ENCODE assay signal across 1 cellular context in genomic region chr6:18155273-18155863, GRCh38.
A peak's percentile ranks its signal among the peaks of the same experiment; 100 is the strongest.
TF ChIP-seq lines count a peak whose summit lies in the region.

A gene with protein sequence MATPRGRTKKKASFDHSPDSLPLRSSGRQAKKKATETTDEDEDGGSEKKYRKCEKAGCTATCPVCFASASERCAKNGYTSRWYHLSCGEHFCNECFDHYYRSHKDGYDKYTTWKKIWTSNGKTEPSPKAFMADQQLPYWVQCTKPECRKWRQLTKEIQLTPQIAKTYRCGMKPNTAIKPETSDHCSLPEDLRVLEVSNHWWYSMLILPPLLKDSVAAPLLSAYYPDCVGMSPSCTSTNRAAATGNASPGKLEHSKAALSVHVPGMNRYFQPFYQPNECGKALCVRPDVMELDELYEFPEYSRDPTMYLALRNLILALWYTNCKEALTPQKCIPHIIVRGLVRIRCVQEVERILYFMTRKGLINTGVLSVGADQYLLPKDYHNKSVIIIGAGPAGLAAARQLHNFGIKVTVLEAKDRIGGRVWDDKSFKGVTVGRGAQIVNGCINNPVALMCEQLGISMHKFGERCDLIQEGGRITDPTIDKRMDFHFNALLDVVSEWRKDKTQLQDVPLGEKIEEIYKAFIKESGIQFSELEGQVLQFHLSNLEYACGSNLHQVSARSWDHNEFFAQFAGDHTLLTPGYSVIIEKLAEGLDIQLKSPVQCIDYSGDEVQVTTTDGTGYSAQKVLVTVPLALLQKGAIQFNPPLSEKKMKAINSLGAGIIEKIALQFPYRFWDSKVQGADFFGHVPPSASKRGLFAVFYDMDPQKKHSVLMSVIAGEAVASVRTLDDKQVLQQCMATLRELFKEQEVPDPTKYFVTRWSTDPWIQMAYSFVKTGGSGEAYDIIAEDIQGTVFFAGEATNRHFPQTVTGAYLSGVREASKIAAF (plus strand): TSS chr6:18155422. CDS start chr6:18159896, 4,474 bp downstream.

TF ChIP-seq in HepG2, 621 proteins besides CTCF, POLR2A, EP300 and RAD21 (continued from another document and continues in another):
- TF ChIP-seq ZNF512B (CRISPR knock-in tag; IDR thresholded peaks at IDR 0.05; ENCODE audit: borderline replicate concordance) (no peak), CREBL2 (CRISPR knock-in tag; IDR thresholded peaks at IDR 0.05; ENCODE audit: borderline replicate concordance) (no peak), TAF1 (CRISPR knock-in tag; IDR thresholded peaks at IDR 0.05) (peak; percentile 40; the same call in 1 of the 2 replicates), ZNF775 (CRISPR knock-in tag; IDR thresholded peaks at IDR 0.05; ENCODE audit: borderline replicate concordance) (no peak), MXD1 (CRISPR knock-in tag; IDR thresholded peaks at IDR 0.05) (peak; percentile 74; the same call in 1 of the 2 replicates), NR2F2 (IDR thresholded peaks at IDR 0.05; ENCODE audit: borderline replicate concordance, low read depth) (peak; percentile 41; the same call in 1 of the 2 replicates), ZNF740 (CRISPR knock-in tag; IDR thresholded peaks at IDR 0.05) (0 out of 2 replicates have a peak, but pooled peaks have one; percentile 20), KLF13 (CRISPR knock-in tag; IDR thresholded peaks at IDR 0.05) (0 out of 2 replicates have a peak, but pooled peaks have one; percentile 81), MYC (CRISPR knock-in tag; IDR thresholded peaks at IDR 0.05; ENCODE audit: borderline replicate concordance) (peak; percentile 27; the same call in 1 of the 2 replicates), MEIS1 (CRISPR knock-in tag; IDR thresholded peaks at IDR 0.05; ENCODE audit: borderline replicate concordance) (no peak), CBX5 (CRISPR knock-in tag; IDR thresholded peaks at IDR 0.05; ENCODE audit: borderline replicate concordance) (no peak), POLR2AphosphoS2 (IDR thresholded peaks at IDR 0.05; ENCODE audit: low read depth, low read length) (no peak), THAP7 (CRISPR knock-in tag; IDR thresholded peaks at IDR 0.05) (no peak), KDM5B (CRISPR knock-in tag; IDR thresholded peaks at IDR 0.05; ENCODE audit: borderline replicate concordance) (no peak), ZNF605 (CRISPR knock-in tag; IDR thresholded peaks at IDR 0.05) (no peak; the same call in 1 of the 2 replicates), RFX5 (IDR thresholded peaks at IDR 0.05; ENCODE audit: low read depth, low read length) (no peak), SAP130 (CRISPR knock-in tag; IDR thresholded peaks at IDR 0.05; ENCODE audit: low read depth) (peak; percentile 79), NPAS2 (CRISPR knock-in tag; IDR thresholded peaks at IDR 0.05; ENCODE audit: borderline replicate concordance) (no peak), HDAC2 (CRISPR knock-in tag; IDR thresholded peaks at IDR 0.05) (no peak), RFX1 (IDR thresholded peaks at IDR 0.05) (no peak), KMT2A (CRISPR knock-in tag; IDR thresholded peaks at IDR 0.05) (no peak; the same call in none of the 2 replicates), ZNF253 (CRISPR knock-in tag; IDR thresholded peaks at IDR 0.05; ENCODE audit: borderline replicate concordance) (no peak), ZNF24 (IDR thresholded peaks at IDR 0.05) (no peak), KDM5A (IDR thresholded peaks at IDR 0.05; ENCODE audit: borderline replicate concordance, low read length) (no peak), NKX3-1 (CRISPR knock-in tag; IDR thresholded peaks at IDR 0.05) (no peak), ZNF557 (CRISPR knock-in tag; IDR thresholded peaks at IDR 0.05) (no peak), TEAD3 (CRISPR knock-in tag; optimal IDR thresholded peaks at IDR 0.05; ENCODE audit: borderline replicate concordance) (no peak), THYN1 (CRISPR knock-in tag; IDR thresholded peaks at IDR 0.05; ENCODE audit: borderline replicate concordance, low read depth) (no peak), MIER2 (CRISPR knock-in tag; IDR thresholded peaks at IDR 0.05) (no peak), ZFY (CRISPR knock-in tag; IDR thresholded peaks at IDR 0.05) (peak; percentile 53), RXRA (CRISPR knock-in tag; IDR thresholded peaks at IDR 0.05) (no peak), ARHGAP35 (CRISPR knock-in tag; IDR thresholded peaks at IDR 0.05; ENCODE audit: borderline replicate concordance) (no peak; the same call in 1 of the 2 replicates), FOXC1 (CRISPR knock-in tag; IDR thresholded peaks at IDR 0.05; ENCODE audit: borderline replicate concordance) (no peak), RERE (CRISPR knock-in tag; IDR thresholded peaks at IDR 0.05; ENCODE audit: low read depth) (no peak), PHF5A (CRISPR knock-in tag; IDR thresholded peaks at IDR 0.05; ENCODE audit: low read depth, unreplicated experiment) (no peak), EHMT2 (IDR thresholded peaks at IDR 0.05; ENCODE audit: borderline replicate concordance, low read depth, low read length) (no peak)
- TF ChIP-seq, protein P1, sequence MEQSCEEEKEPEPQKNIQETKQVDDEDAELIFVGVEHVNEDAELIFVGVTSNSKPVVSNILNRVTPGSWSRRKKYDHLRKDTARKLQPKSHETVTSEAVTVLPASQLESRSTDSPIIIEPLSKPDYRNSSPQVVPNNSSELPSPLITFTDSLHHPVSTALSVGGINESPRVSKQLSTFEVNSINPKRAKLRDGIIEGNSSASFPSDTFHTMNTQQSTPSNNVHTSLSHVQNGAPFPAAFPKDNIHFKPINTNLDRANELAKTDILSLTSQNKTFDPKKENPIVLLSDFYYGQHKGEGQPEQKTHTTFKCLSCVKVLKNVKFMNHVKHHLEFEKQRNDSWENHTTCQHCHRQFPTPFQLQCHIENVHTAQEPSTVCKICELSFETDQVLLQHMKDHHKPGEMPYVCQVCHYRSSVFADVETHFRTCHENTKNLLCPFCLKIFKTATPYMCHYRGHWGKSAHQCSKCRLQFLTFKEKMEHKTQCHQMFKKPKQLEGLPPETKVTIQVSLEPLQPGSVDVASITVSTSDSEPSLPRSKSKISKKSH (CRISPR knock-in tag; IDR thresholded peaks at IDR 0.05; ENCODE audit: borderline replicate concordance), result no peak
- TF ChIP-seq, protein P2, sequence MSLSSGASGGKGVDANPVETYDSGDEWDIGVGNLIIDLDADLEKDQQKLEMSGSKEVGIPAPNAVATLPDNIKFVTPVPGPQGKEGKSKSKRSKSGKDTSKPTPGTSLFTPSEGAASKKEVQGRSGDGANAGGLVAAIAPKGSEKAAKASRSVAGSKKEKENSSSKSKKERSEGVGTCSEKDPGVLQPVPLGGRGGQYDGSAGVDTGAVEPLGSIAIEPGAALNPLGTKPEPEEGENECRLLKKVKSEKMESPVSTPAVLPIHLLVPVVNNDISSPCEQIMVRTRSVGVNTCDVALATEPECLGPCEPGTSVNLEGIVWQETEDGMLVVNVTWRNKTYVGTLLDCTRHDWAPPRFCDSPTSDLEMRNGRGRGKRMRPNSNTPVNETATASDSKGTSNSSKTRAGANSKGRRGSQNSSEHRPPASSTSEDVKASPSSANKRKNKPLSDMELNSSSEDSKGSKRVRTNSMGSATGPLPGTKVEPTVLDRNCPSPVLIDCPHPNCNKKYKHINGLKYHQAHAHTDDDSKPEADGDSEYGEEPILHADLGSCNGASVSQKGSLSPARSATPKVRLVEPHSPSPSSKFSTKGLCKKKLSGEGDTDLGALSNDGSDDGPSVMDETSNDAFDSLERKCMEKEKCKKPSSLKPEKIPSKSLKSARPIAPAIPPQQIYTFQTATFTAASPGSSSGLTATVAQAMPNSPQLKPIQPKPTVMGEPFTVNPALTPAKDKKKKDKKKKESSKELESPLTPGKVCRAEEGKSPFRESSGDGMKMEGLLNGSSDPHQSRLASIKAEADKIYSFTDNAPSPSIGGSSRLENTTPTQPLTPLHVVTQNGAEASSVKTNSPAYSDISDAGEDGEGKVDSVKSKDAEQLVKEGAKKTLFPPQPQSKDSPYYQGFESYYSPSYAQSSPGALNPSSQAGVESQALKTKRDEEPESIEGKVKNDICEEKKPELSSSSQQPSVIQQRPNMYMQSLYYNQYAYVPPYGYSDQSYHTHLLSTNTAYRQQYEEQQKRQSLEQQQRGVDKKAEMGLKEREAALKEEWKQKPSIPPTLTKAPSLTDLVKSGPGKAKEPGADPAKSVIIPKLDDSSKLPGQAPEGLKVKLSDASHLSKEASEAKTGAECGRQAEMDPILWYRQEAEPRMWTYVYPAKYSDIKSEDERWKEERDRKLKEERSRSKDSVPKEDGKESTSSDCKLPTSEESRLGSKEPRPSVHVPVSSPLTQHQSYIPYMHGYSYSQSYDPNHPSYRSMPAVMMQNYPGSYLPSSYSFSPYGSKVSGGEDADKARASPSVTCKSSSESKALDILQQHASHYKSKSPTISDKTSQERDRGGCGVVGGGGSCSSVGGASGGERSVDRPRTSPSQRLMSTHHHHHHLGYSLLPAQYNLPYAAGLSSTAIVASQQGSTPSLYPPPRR (CRISPR knock-in tag; IDR thresholded peaks at IDR 0.05; ENCODE audit: borderline replicate concordance), result no peak
